In the genomic region with DNA sequence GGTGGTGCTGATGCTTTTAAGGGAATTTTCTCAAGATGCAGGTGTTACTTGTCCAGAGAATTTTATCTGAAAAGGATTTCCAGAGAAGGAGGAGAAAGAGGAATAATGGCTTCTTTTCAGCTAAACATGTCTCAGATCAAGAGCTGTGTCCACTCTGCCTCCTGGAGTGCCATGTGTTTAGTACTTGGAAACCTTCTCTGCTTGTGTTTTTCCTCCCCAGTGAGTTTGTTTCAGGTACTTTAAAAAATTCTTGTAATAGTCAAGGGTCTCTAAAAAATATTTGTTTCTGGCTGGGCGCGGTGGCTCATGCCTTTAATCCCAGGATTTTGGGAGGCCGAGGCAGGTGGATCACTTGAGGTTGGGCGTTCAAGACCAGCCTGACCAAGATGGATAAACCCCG, we compare ENCODE assay signal across 30 cellular contexts.
"Had no signal": no experiment of that assay in that cellular context is flagged by ENCODE, and none has a peak within 500 bp of the region (broad histone marks: within the 10 kb centered on the region; RNA-seq: fewer than 3 reads in every experiment).

No MANE protein-coding gene starts in this region.

- H3K4me3 Mint-ChIP-seq: immature natural killer cell; naive thymus-derived CD4-positive, alpha-beta T cell; nephron; neural crest cell; stimulated activated naive CD8-positive, alpha-beta T cell treated with anti-CD3 and anti-CD28 coated beads, Interleukin-15, Interleukin-2, amounts not matched to agents 100 ng/mL and 50 ng/mL, for 24 hours; type B pancreatic cell had no signal

- H3K27ac Mint-ChIP-seq: nephron; stimulated activated naive CD8-positive, alpha-beta T cell treated with anti-CD3 and anti-CD28 coated beads, Interleukin-15, Interleukin-2, amounts not matched to agents 100 ng/mL and 50 ng/mL, for 24 hours; type B pancreatic cell had no signal

- H3K4me3 ChIP-seq: left ventricle myocardium inferior, lung, mucosa of descending colon, prostate gland, skin epidermis, suprapubic skin, thoracic aorta, tibial nerve, uterus had no signal

- H3K9me3 Mint-ChIP-seq: neural crest cell; stimulated activated naive CD8-positive, alpha-beta T cell treated with anti-CD3 and anti-CD28 coated beads, Interleukin-15, Interleukin-2, amounts not matched to agents 100 ng/mL and 50 ng/mL, for 24 hours; type B pancreatic cell had no signal

- H3K9ac ChIP-seq: parathyroid adenoma had no signal

- H3K4me1 Mint-ChIP-seq: nephron had no signal

- H3K9me3 ChIP-seq: left ventricle myocardium inferior, prostate gland, suprapubic skin, thoracic aorta, tibial nerve, uterus had no signal

- DNase-seq: hypothalamus; immature natural killer cell; kidney; left colon; left ventricle myocardium inferior; mesendoderm; midbrain; mucosa of descending colon; naive thymus-derived CD4-positive, alpha-beta T cell; nucleus accumbens; retina; right cardiac atrium; stimulated activated CD4-positive, alpha-beta T cell treated with anti-CD3 and anti-CD28 coated beads, Interleukin-12 subunit alpha, Interleukin-12 subunit beta, amount 100 ng/mL, for 4 hours; stimulated activated CD4-positive, alpha-beta T cell treated with anti-CD3 and anti-CD28 coated beads, Interleukin-15, amount 100 ng/mL, for 24 hours; stimulated activated CD4-positive, alpha-beta T cell treated with anti-CD3 and anti-CD28 coated beads, Interleukin-2, amount 100 ng/mL, for 24 hours; stimulated activated CD4-positive, alpha-beta T cell treated with anti-CD3 and anti-CD28 coated beads, Interleukin-4, amount 100 ng/mL, for 1 hour; stimulated activated naive CD4-positive, alpha-beta T cell; uterus had no signal

- H2AFZ ChIP-seq: parathyroid adenoma had no signal

- ATAC-seq: left colon; mucosa of descending colon; naive thymus-derived CD4-positive, alpha-beta T cell; right cardiac atrium; sciatic nerve had no signal

- H3K27ac ChIP-seq: left ventricle myocardium inferior, parathyroid adenoma, prostate gland, skin epidermis, suprapubic skin, thoracic aorta, tibial nerve, uterus had no signal

- H3K27me3 Mint-ChIP-seq: naive thymus-derived CD4-positive, alpha-beta T cell; stimulated activated naive CD8-positive, alpha-beta T cell treated with anti-CD3 and anti-CD28 coated beads, Interleukin-15, Interleukin-2, amounts not matched to agents 100 ng/mL and 50 ng/mL, for 24 hours; type B pancreatic cell had no signal

- H3K4me1 ChIP-seq: left ventricle myocardium inferior, parathyroid adenoma, prostate gland, suprapubic skin, tibial nerve, uterus had no signal

- H3K27me3 ChIP-seq: suprapubic skin, tibial nerve, uterus had no signal
